In genomic region chr20:10616212-10616611, GRCh38 we compare ENCODE assay signal across 25 cellular contexts. TPM values are rescaled to one million over a fixed set of nuclear protein-coding genes. Genes with fewer than 3 reads are reported as not detected.
DNase-seq lines count a peak whose midpoint lies in the region; ATAC-seq, FAIRE-seq and TF ChIP-seq lines count a peak whose summit lies in the region.
"Had no signal": no experiment of that assay in that cellular context is flagged by ENCODE, and none has a peak within 500 bp of the region (broad histone marks: within the 10 kb centered on the region; RNA-seq: fewer than 3 reads in every experiment).

No MANE protein-coding gene starts in this region.

- H4K20me1 ChIP-seq in IMR-90 (ENCODE audit: insufficient read depth, low read length): no peaks in the 10 kb centered on the region
- H4K20me1 ChIP-seq: BLaER1 had no signal

- CTCF ChIA-PET in A549 (lab: Yijun Ruan, JAX) (interaction anchor here (0.6 kb wide), 1 partner anchor 567 kb away, joined by 3 read pairs; no protein-coding TSS in a partner anchor), IMR-90 (lab: Yijun Ruan, JAX) (no interaction called here)

- no peak overlapping the region for H3K56ac ChIP-seq in IMR-90 (ENCODE audit: extremely low read depth, insufficient read depth, low read length)

- H3K27ac ChIP-seq in A549 (no peak overlapping the region), IMR-90 (ENCODE audit: insufficient read depth, low read length) (no peak overlapping the region), testis (no peak overlapping the region)
- H3K27ac ChIP-seq: 22Rv1, BLaER1 had no signal

- intact Hi-C loops in IMR-90 (cut with micrococcal nuclease): no loop called here
- intact Hi-C loops in testis (cut with DNase I; ENCODE audit: low total_unique reads): no loop called here

- no peak overlapping the region for H4K8ac ChIP-seq in IMR-90 (ENCODE audit: low read depth in 2 of 2, low read length in 2 of 2)

- no peak overlapping the region for H2AFZ ChIP-seq in IMR-90 (replicated peaks; ENCODE audit: low read length, poor library complexity)

- no peak for TF ChIP-seq RAD21 in A549 (conservative IDR thresholded peaks at IDR 0.05 in 1 of 2, IDR thresholded peaks at IDR 0.05 in 1 of 2)
- no peak for TF ChIP-seq RAD21 in IMR-90 (IDR thresholded peaks at IDR 0.05; ENCODE audit: low read length)

- H2AK5ac ChIP-seq in IMR-90 (ENCODE audit: low read depth, low read length): 0 out of 2 replicates have a peak overlapping the region, but pooled peaks have one; percentile 18

- peaks cover 3% of the 10 kb centered on the region for H3K9me1 ChIP-seq in IMR-90 (ENCODE audit: insufficient read depth, low read length)

- H3K79me1 ChIP-seq in IMR-90 (ENCODE audit: low read depth in 1 of 2, low read length in 2 of 2): peaks cover 0 to 3% of the 10 kb centered on the region in 2 experiments; a peak in 1 of 4 replicates

- TF ChIP-seq POLR2A in A549 (IDR thresholded peaks at IDR 0.05; ENCODE audit: low read length) (no peak), IMR-90 (IDR thresholded peaks at IDR 0.05; ENCODE audit: low read depth, low read length) (no peak), GM12892 (IDR thresholded peaks at IDR 0.05; ENCODE audit: low read depth, low read length) (no peak), testis (IDR thresholded peaks at IDR 0.05) (no peak)

- H3K36me3 ChIP-seq in IMR-90 (ENCODE audit: control insufficient read depth, insufficient read depth, low read length) (no peaks in the 10 kb centered on the region), testis (ENCODE audit: low read depth, missing control alignments) (no peaks in the 10 kb centered on the region)
- H3K36me3 ChIP-seq: BE2C had no signal

- H3K4me3 ChIP-seq in A549: no peak overlapping the region
- no peak overlapping the region for H3K4me3 ChIP-seq in IMR-90 (ENCODE audit: insufficient read depth, low read depth, low read length)
- no peak overlapping the region for H3K4me3 ChIP-seq in testis
- H3K4me3 ChIP-seq: BLaER1, GM12878 had no signal

- no peak overlapping the region for H4K5ac ChIP-seq in IMR-90 (ENCODE audit: low read depth, low read length)

- ATAC-seq in A549: no peak
- no peak for ATAC-seq in IMR-90 (ENCODE audit: low read depth)
- ATAC-seq: GM12878 had no signal

- H3K18ac ChIP-seq in IMR-90 (ENCODE audit: low read depth, low read length): no peak overlapping the region

- POLR2A ChIA-PET in A549 (lab: Yijun Ruan, JAX) (no interaction called here), IMR-90 (lab: Charles Lee; ENCODE audit: unreplicated experiment) (no interaction called here)

- no peak overlapping the region for H4K91ac ChIP-seq in IMR-90 (ENCODE audit: insufficient read depth, low read depth, low read length)

- H2BK120ac ChIP-seq in IMR-90 (ENCODE audit: low read depth, low read length): no peak overlapping the region; the same call in 1 of the 2 replicates

- no peaks in the 10 kb centered on the region for H3K9me3 ChIP-seq in A549
- no peaks in the 10 kb centered on the region for H3K9me3 ChIP-seq in IMR-90 (ENCODE audit: control insufficient read depth, insufficient read depth, low read length)
- H3K9me3 ChIP-seq in testis: no peaks in the 10 kb centered on the region
- H3K9me3 ChIP-seq: BE2C, BLaER1 had no signal

- DNase-seq in A549 (ENCODE audit: low read depth in 1 of 2, low spot score in 1 of 2): no peak
- DNase-seq in IMR-90: no peak
- DNase-seq in islet precursor cell: peak; percentile 3
- no peak for DNase-seq in GM12892 (ENCODE audit: insufficient read length)
- DNase-seq in testis: no peak
- DNase-seq in stimulated activated CD4-positive, alpha-beta T cell treated with anti-CD3 and anti-CD28 coated beads, Interleukin-12 subunit alpha, Interleukin-12 subunit beta, amount 100 ng/mL, for 4 hours: no peak
- DNase-seq: ACHN; BE2C; C1 segment of cervical spinal cord; CD4-positive, alpha-beta memory T cell; CD4-positive, CD25-positive, alpha-beta regulatory T cell; CD8-positive, alpha-beta memory T cell; COR-L47; DMS 273 treated with DMSO at 0.1 percent for 48 hours; DMS153; DMS53; DMS79; DND-41; EL; GDM1 had no signal

- TF ChIP-seq CTCF in A549 (IDR thresholded peaks at IDR 0.05): no peak
- no peak for TF ChIP-seq CTCF in IMR-90 (conservative IDR thresholded peaks at IDR 0.05; ENCODE audit: low read depth, low read length)
- no peak for TF ChIP-seq CTCF in testis (IDR thresholded peaks at IDR 0.05)

- H2BK20ac ChIP-seq in IMR-90 (ENCODE audit: low read depth, low read length): no peak overlapping the region

- H2AK9ac ChIP-seq in IMR-90 (replicated peaks; ENCODE audit: low read depth, low read length, poor library complexity): no peak overlapping the region

- H3K23ac ChIP-seq in IMR-90 (ENCODE audit: low read depth, low read length): no peak overlapping the region

- H2BK15ac ChIP-seq in IMR-90 (ENCODE audit: low read depth, low read length): peak overlapping the region; percentile 29; the same call in 1 of the 3 replicates

- no TSS peak for BruUV-seq in IMR-90 (replicated peaks; lab: Mats Ljungman, UMichigan)

- H3K4ac ChIP-seq in IMR-90 (ENCODE audit: low read depth, low read length): no peak overlapping the region

- no peak for TF ChIP-seq EP300 in A549 (IDR thresholded peaks at IDR 0.05)

- H3K4me2 ChIP-seq in A549: no peak overlapping the region
- no peak overlapping the region for H3K4me2 ChIP-seq in IMR-90 (ENCODE audit: low read depth, low read length)
- H3K4me2 ChIP-seq: BLaER1 had no signal

- no peak overlapping the region for H3K9ac ChIP-seq in IMR-90 (ENCODE audit: low read depth, low read length)
- H3K9ac ChIP-seq: BLaER1 had no signal

- H3K4me1 ChIP-seq in A549 (peaks cover 15% of the 10 kb centered on the region; the same call in 2 of the 3 replicates), IMR-90 (ENCODE audit: control insufficient read depth, insufficient read depth, low read length) (peaks cover 6% of the 10 kb centered on the region), testis (peaks cover 1% of the 10 kb centered on the region)
- H3K4me1 ChIP-seq: BE2C, BLaER1 had no signal

- dilution Hi-C loops in IMR-90 (cut with HindIII; ENCODE audit: low sequenced_read_pairs, unreplicated experiment): no loop called here

- FAIRE-seq in A549 (lab: Jason Lieb, UNC) (no peak), GM12892 (lab: Jason Lieb, UNC) (no peak)
- FAIRE-seq: GM12878, GM19239 had no signal

- WGBS in A549 (ENCODE audit: missing lambda C conversion rate): 92% methylated on average over 3 of the region's 3 CpGs
- WGBS in IMR-90 (ENCODE audit: extremely low coverage in 2 of 2, insufficient read length in 1 of 2), 2 experiments: 100% methylated on average over 1 of the region's 3 CpGs; no CpG with 5 or more reads in 1 of the 2 experiments
- WGBS in testis, 2 donors: 89 to 97% methylated on average over 3 of the region's 3 CpGs

- no peak overlapping the region for H2BK5ac ChIP-seq in IMR-90 (ENCODE audit: low read depth, low read length, poor library complexity, severe bottlenecking)

- H3K27me3 ChIP-seq in IMR-90 (ENCODE audit: control insufficient read depth, insufficient read depth, low read length) (no peaks in the 10 kb centered on the region), testis (no peaks in the 10 kb centered on the region)
- H3K27me3 ChIP-seq: BE2C, BLaER1 had no signal

- in situ Hi-C loops in IMR-90 (cut with MboI; ENCODE audit: low sequenced_read_pairs): no loop called here

- no peak overlapping the region for H3K14ac ChIP-seq in IMR-90 (replicated peaks; ENCODE audit: low read depth, low read length)

TF ChIP-seq in A549, 52 proteins besides CTCF, POLR2A, EP300 and RAD21:
- no peak for TF ChIP-seq ZFP36 (IDR thresholded peaks at IDR 0.05; ENCODE audit: borderline replicate concordance, partially characterized antibody)
- peak; percentile 97 for TF ChIP-seq ZC3H11A (IDR thresholded peaks at IDR 0.05)
- no peak for TF ChIP-seq RCOR1 (IDR thresholded peaks at IDR 0.05; ENCODE audit: low read depth, low read length)
- TF ChIP-seq ZNF302 (CRISPR knock-in tag; IDR thresholded peaks at IDR 0.05): no peak

TF ChIP-seq in IMR-90, 13 proteins besides CTCF, POLR2A, EP300 and RAD21 (continues in another document):
- no peak for TF ChIP-seq BHLHE40 (IDR thresholded peaks at IDR 0.05; ENCODE audit: low read depth, low read length)
- no peak for TF ChIP-seq RFX5 (IDR thresholded peaks at IDR 0.05; ENCODE audit: low read depth, low read length)
- TF ChIP-seq RCOR1 (IDR thresholded peaks at IDR 0.05; ENCODE audit: insufficient replicate concordance, low read length): no peak
- no peak for TF ChIP-seq ELK1 (IDR thresholded peaks at IDR 0.05; ENCODE audit: borderline replicate concordance, low read depth, low read length)
- TF ChIP-seq SMC3 (IDR thresholded peaks at IDR 0.05; ENCODE audit: low read depth, low read length): no peak
- no peak for TF ChIP-seq MXI1 (IDR thresholded peaks at IDR 0.05; ENCODE audit: borderline replicate concordance, low read depth, low read length)
- no peak for TF ChIP-seq CEBPB (IDR thresholded peaks at IDR 0.05; ENCODE audit: low read depth, low read length)
- TF ChIP-seq NFE2L2 (IDR thresholded peaks at IDR 0.05; ENCODE audit: low read depth, low read length): no peak

RNA-seq across cellular contexts. Expression of gene JAG1, which starts 57.6 kb away (rescaled TPM):
- polyA plus RNA-seq in A549 (2011; rRNA removed) (90.0 and 141 TPM in 2 replicates), A549 (2017; fragmentation: RNase III; extraction: RNeasy Plus Mini Kit Qiagen cat#74134 plus additional on column Dnase treatment) (75.7 to 80.9 TPM (median 80.8 TPM) in 3 replicates), IMR-90 (2012; rRNA removed) (9.4 and 10.2 TPM in 2 replicates), testis (ENCODE audit: insufficient read depth, low read depth, low replicate concordance) (17.4 TPM)
- polyA plus RNA-seq in A549 (2012; cell fraction: cytosol; rRNA removed): 34.0 and 43.4 TPM in 2 replicates
- 147 and 253 TPM in 2 replicates for polyA plus RNA-seq in A549 (2012; cell fraction: nucleus; rRNA removed)
- polyA minus RNA-seq in A549 (2011; rRNA and poly(A)+ RNA removed): 334 and 370 TPM in 2 replicates
- total RNA-seq in IMR-90 (2012; rRNA removed) (19.4 and 22.6 TPM in 2 replicates), testis (10 to 100 TPM; 24.7 to 30.6 TPM)
- polyA plus RNA-seq in IMR-90 (2012; cell fraction: cytosol; rRNA removed): 6.4 and 9.4 TPM in 2 replicates
- polyA plus RNA-seq in IMR-90 (2012; cell fraction: nucleus; rRNA removed; ENCODE audit: low replicate concordance): 32.3 and 70.8 TPM in 2 replicates
- polyA plus RNA-seq in GM12892 (2012; ENCODE audit: missing spikeins): 0.83 TPM
- total RNA-seq: G401 had no signal
